In genomic region chr1:25588786-25589185, GRCh38 we compare ENCODE assay signal across 2 cellular contexts. TPM values are rescaled to one million over a fixed set of nuclear protein-coding genes. Genes with fewer than 3 reads are reported as not detected.
"Had no signal": no experiment of that assay in that cellular context is flagged by ENCODE, and none has a peak within 500 bp of the region (broad histone marks: within the 10 kb centered on the region; RNA-seq: fewer than 3 reads in every experiment).

No MANE protein-coding gene starts in this region.

RNA-seq across cellular contexts. Expression of gene MAN1C1, which starts 27.8 kb away (rescaled TPM):
- total RNA-seq: HT1080, SJSA1 had no signal
